Comparison of ENCODE assay signal across 28 cellular contexts in the genomic region with DNA sequence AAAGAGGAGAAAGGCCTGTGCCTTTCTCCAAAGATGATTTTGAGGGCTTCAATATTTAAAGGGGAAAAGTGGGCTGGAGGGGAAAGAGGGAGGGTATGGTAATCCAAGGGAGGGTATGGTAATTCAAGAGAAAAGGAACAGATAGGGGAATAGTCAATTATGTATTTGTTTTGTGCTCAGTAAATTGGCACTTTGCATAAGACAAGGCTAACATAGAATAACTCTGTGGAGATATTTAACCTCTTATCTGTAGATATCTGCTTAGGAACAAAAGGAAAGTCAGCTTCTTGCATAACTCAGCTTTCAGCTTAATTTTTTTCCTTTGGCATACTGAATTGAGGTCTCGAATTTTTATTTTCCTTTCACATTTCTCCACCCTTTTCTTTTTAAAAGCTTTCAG.
DNase-seq lines count a peak whose midpoint lies in the region; ATAC-seq and TF ChIP-seq lines count a peak whose summit lies in the region.
"Had no signal": no experiment of that assay in that cellular context is flagged by ENCODE, and none has a peak within 500 bp of the region (broad histone marks: within the 10 kb centered on the region; RNA-seq: fewer than 3 reads in every experiment).

No MANE protein-coding gene starts in this region.

- dilution Hi-C loops in mammary epithelial cell (cut with HindIII; ENCODE audit: low sequenced_read_pairs), result no loop called here

- intact Hi-C loops in mammary epithelial cell (cut with micrococcal nuclease) (no loop called here), MCF 10A (cut with micrococcal nuclease) (no loop called here), sigmoid colon (cut with DNase I) (no loop called here), stomach (cut with DNase I; ENCODE audit: low total_unique reads) (loop anchor here (10.0 kb wide), 1 partner anchor 307 kb away; no protein-coding TSS in a partner anchor)
- intact Hi-C loops in activated CD4-positive, alpha-beta memory T cell treated with anti-CD3 and anti-CD28 coated beads for 36 hours (cut with micrococcal nuclease), result no loop called here

- H3K4me1 Mint-ChIP-seq in MCF 10A (ENCODE audit: insufficient read depth, unreplicated experiment), result peaks cover 16% of the 10 kb centered on the region
- no peaks in the 10 kb centered on the region for H3K4me1 Mint-ChIP-seq in activated CD4-positive, alpha-beta memory T cell treated with anti-CD3 and anti-CD28 coated beads for 36 hours (ENCODE audit: low read depth)
- H3K4me1 Mint-ChIP-seq: activated naive CD4-positive, alpha-beta T cell treated with anti-CD3 and anti-CD28 coated beads, Interleukin-2, amount 50 U/mL, for 24 hours; CD4-positive, CD25-positive, alpha-beta regulatory T cell; central memory CD8-positive, alpha-beta T cell; immature natural killer cell; naive B cell; stimulated activated naive B cell treated with anti-CD40 and anti-IgM and Interleukin-4, amounts not matched to agents 10 μg/mL and 1 μg/mL and 100 μg/mL, for 72 hours; T-helper 17 cell had no signal

- H3K9me3 ChIP-seq in mammary epithelial cell (replicated peaks; ENCODE audit: insufficient read depth, low read length) (no peaks in the 10 kb centered on the region), ectodermal cell (ENCODE audit: control insufficient read depth, low read length) (no peaks in the 10 kb centered on the region), sigmoid colon (no peaks in the 10 kb centered on the region), stomach (no peaks in the 10 kb centered on the region)
- H3K9me3 ChIP-seq: thyroid gland had no signal

- no peak overlapping the region for H2AK5ac ChIP-seq in mesendoderm (ENCODE audit: low read length)

- H3K27me3 Mint-ChIP-seq in MCF 10A (ENCODE audit: insufficient read depth, unreplicated experiment), result no peaks in the 10 kb centered on the region
- peaks cover 3% of the 10 kb centered on the region for H3K27me3 Mint-ChIP-seq in activated CD4-positive, alpha-beta memory T cell treated with anti-CD3 and anti-CD28 coated beads for 36 hours
- H3K27me3 Mint-ChIP-seq: CD4-positive, CD25-positive, alpha-beta regulatory T cell; stimulated activated naive B cell treated with anti-CD40 and anti-IgM and Interleukin-4, amounts not matched to agents 10 μg/mL and 1 μg/mL and 100 μg/mL, for 72 hours had no signal

- H3K4me2 ChIP-seq in mammary epithelial cell (ENCODE audit: insufficient read depth, low read depth, low read length) (no peak overlapping the region), mesendoderm (ENCODE audit: low read length) (no peak overlapping the region)

- TF ChIP-seq CTCF in mammary epithelial cell (conservative IDR thresholded peaks at IDR 0.05 in 1 of 2, IDR thresholded peaks at IDR 0.05 in 1 of 2; ENCODE audit: extremely low read depth in 1 of 2, insufficient read depth in 1 of 2, low read depth in 1 of 2, low read length in 2 of 2) (no peak), MCF 10A (IDR thresholded peaks at IDR 0.05; ENCODE audit: unreplicated experiment) (no peak), sigmoid colon (IDR thresholded peaks at IDR 0.05) (no peak), stomach (IDR thresholded peaks at IDR 0.05) (no peak)

- H4K5ac ChIP-seq in mesendoderm (ENCODE audit: low read length), result no peak overlapping the region

- H3K18ac ChIP-seq in mesendoderm (ENCODE audit: low read length), result no peak overlapping the region

- WGBS in mammary epithelial cell (ENCODE audit: low coverage, missing lambda C conversion rate), result 36% methylated on average over 1 of the region's 1 CpG
- WGBS in ectodermal cell, 2 experiments, result 40 to 45% methylated on average over 1 of the region's 1 CpG
- no CpG with 5 or more reads among the region's 1 CpG for WGBS in mesendoderm (ENCODE audit: extremely low coverage, insufficient coverage, low lambda C conversion rate)
- 23 to 62% methylated on average over 1 of the region's 1 CpG for WGBS in sigmoid colon, 2 donors
- WGBS in stomach, 5 donors, result 19 to 41% (median 26%) methylated on average over 1 of the region's 1 CpG

- no peak overlapping the region for H3K9ac ChIP-seq in mammary epithelial cell (ENCODE audit: insufficient read depth, low read length)
- no peak overlapping the region for H3K9ac ChIP-seq in mesendoderm (ENCODE audit: low read length)

- H3K36me3 ChIP-seq in mammary epithelial cell (ENCODE audit: insufficient read depth, low read length) (no peaks in the 10 kb centered on the region), ectodermal cell (ENCODE audit: control insufficient read depth, insufficient read depth, low read length) (no peaks in the 10 kb centered on the region), mesendoderm (ENCODE audit: control insufficient read depth, insufficient read depth, low read length) (no peaks in the 10 kb centered on the region), sigmoid colon (no peaks in the 10 kb centered on the region), stomach (no peaks in the 10 kb centered on the region)
- H3K36me3 ChIP-seq: thyroid gland had no signal

- no peak overlapping the region for H3K56ac ChIP-seq in mesendoderm (ENCODE audit: low read length)

- DNase-seq in mammary epithelial cell (no peak), MCF 10A (ENCODE audit: unreplicated experiment) (no peak), mesendoderm (no peak), sigmoid colon (no peak), stomach (no peak)
- DNase-seq in activated CD4-positive, alpha-beta memory T cell treated with anti-CD3 and anti-CD28 coated beads for 36 hours, result no peak
- no peak for DNase-seq in stimulated activated naive CD8-positive, alpha-beta T cell treated with anti-CD3 and anti-CD28 coated beads, Interleukin-15, Interleukin-2, amounts not matched to agents 100 U/mL and 50 U/mL, for 24 hours
- DNase-seq: activated CD4-positive, alpha-beta T cell treated with anti-CD3 and anti-CD28 coated beads for 48 hours; CD4-positive, CD25-positive, alpha-beta regulatory T cell; dermis blood vessel endothelial cell; immature natural killer cell; Kasumi-1; naive B cell; NCI-H1694 treated with DMSO at 0.1 percent for 48 hours; NCI-H2171; NCI-H69; RPMI8226; stimulated activated CD4-positive, alpha-beta T cell treated with anti-CD3 and anti-CD28 coated beads, Interleukin-12 subunit alpha, Interleukin-12 subunit beta, amount 100 ng/mL, for 4 hours; stimulated activated CD4-positive, alpha-beta T cell treated with anti-CD3 and anti-CD28 coated beads, Interleukin-4, amount 100 ng/mL, for 24 hours; stimulated activated naive B cell treated with anti-CD40 and anti-IgM and Interleukin-4, amounts not matched to agents 10 μg/mL and 1 μg/mL and 100 μg/mL, for 72 hours; T-helper 17 cell; thyroid gland had no signal

- H2BK15ac ChIP-seq in mesendoderm (replicated peaks; ENCODE audit: low read depth), result peak overlapping the region; percentile 36

- H3K4me3 ChIP-seq in mammary epithelial cell (replicated peaks in 1 of 3; ENCODE audit: insufficient read depth in 1 of 3, low read depth in 2 of 3, low read length in 3 of 3) (no peak overlapping the region), ectodermal cell (ENCODE audit: insufficient read depth, low read depth, low read length) (no peak overlapping the region), mesendoderm (ENCODE audit: low read length) (no peak overlapping the region), sigmoid colon (no peak overlapping the region), stomach (no peak overlapping the region)
- H3K4me3 ChIP-seq: SK-N-MC, thyroid gland had no signal

- no peaks in the 10 kb centered on the region for H3K79me1 ChIP-seq in mesendoderm (ENCODE audit: low read length)

- POLR2A ChIA-PET in MCF 10A (lab: Yijun Ruan, JAX), result no interaction called here
- POLR2A ChIA-PET in activated CD4-positive, alpha-beta memory T cell treated with anti-CD3 and anti-CD28 coated beads for 36 hours (lab: Charles Lee), result no interaction called here

- no peak overlapping the region for H3K27ac ChIP-seq in mammary epithelial cell (ENCODE audit: insufficient read depth, low read depth, low read length)
- peak overlapping the region; percentile 30 for H3K27ac ChIP-seq in ectodermal cell (ENCODE audit: insufficient read depth, low read depth, low read length, poor library complexity, severe bottlenecking)
- H3K27ac ChIP-seq in mesendoderm (ENCODE audit: low read depth, low read length), result peak overlapping the region; percentile 71
- no peak overlapping the region for H3K27ac ChIP-seq in sigmoid colon
- H3K27ac ChIP-seq in stomach, result peak overlapping the region in 1 of 5 donors; percentile 46
- H3K27ac ChIP-seq: 22Rv1, SK-N-MC, thyroid gland had no signal

- TF ChIP-seq EP300 in sigmoid colon (IDR thresholded peaks at IDR 0.05) (no peak), stomach (IDR thresholded peaks at IDR 0.05) (no peak)

- TF ChIP-seq POLR2A in sigmoid colon (IDR thresholded peaks at IDR 0.05) (no peak), stomach (IDR thresholded peaks at IDR 0.05) (no peak)

- H2AFZ ChIP-seq in mammary epithelial cell (ENCODE audit: low read depth, low read length), result peak overlapping the region; percentile 53

- no peak overlapping the region for H3K4ac ChIP-seq in mesendoderm (ENCODE audit: low read depth, low read length)

- H3K4me3 Mint-ChIP-seq in MCF 10A (ENCODE audit: unreplicated experiment), result no peak overlapping the region
- H3K4me3 Mint-ChIP-seq in activated CD4-positive, alpha-beta memory T cell treated with anti-CD3 and anti-CD28 coated beads for 36 hours, result no peak overlapping the region
- H3K4me3 Mint-ChIP-seq: activated naive CD4-positive, alpha-beta T cell treated with anti-CD3 and anti-CD28 coated beads, Interleukin-2, amount 50 U/mL, for 24 hours; CD4-positive, CD25-positive, alpha-beta regulatory T cell; central memory CD8-positive, alpha-beta T cell; immature natural killer cell; naive B cell; stimulated activated naive B cell treated with anti-CD40 and anti-IgM and Interleukin-4, amounts not matched to agents 10 μg/mL and 1 μg/mL and 100 μg/mL, for 72 hours; T-helper 17 cell had no signal

- H3K27me3 ChIP-seq in mammary epithelial cell (ENCODE audit: insufficient read depth, low read length), result no peaks in the 10 kb centered on the region
- no peaks in the 10 kb centered on the region for H3K27me3 ChIP-seq in ectodermal cell (ENCODE audit: control insufficient read depth, insufficient read depth, low read length, poor library complexity, severe bottlenecking)
- H3K27me3 ChIP-seq in mesendoderm (ENCODE audit: insufficient read depth, low read length, poor library complexity), result no peaks in the 10 kb centered on the region
- no peaks in the 10 kb centered on the region for H3K27me3 ChIP-seq in sigmoid colon
- H3K27me3 ChIP-seq in stomach, result no peaks in the 10 kb centered on the region
- H3K27me3 ChIP-seq: thyroid gland had no signal

- H3K36me3 Mint-ChIP-seq in MCF 10A (ENCODE audit: insufficient read depth, unreplicated experiment), result no peaks in the 10 kb centered on the region
- no peaks in the 10 kb centered on the region for H3K36me3 Mint-ChIP-seq in activated CD4-positive, alpha-beta memory T cell treated with anti-CD3 and anti-CD28 coated beads for 36 hours
- H3K36me3 Mint-ChIP-seq: activated naive CD4-positive, alpha-beta T cell treated with anti-CD3 and anti-CD28 coated beads, Interleukin-2, amount 50 U/mL, for 24 hours; CD4-positive, CD25-positive, alpha-beta regulatory T cell; immature natural killer cell; naive B cell; stimulated activated naive B cell treated with anti-CD40 and anti-IgM and Interleukin-4, amounts not matched to agents 10 μg/mL and 1 μg/mL and 100 μg/mL, for 72 hours had no signal

- ATAC-seq in stimulated activated naive CD8-positive, alpha-beta T cell treated with anti-CD3 and anti-CD28 coated beads, Interleukin-15, Interleukin-2, amounts not matched to agents 100 U/mL and 50 U/mL, for 24 hours, result no peak
- ATAC-seq: left lobe of liver; stimulated activated naive B cell treated with anti-CD40 and anti-IgM and Interleukin-4, amounts not matched to agents 10 μg/mL and 1 μg/mL and 100 μg/mL, for 72 hours; T-helper 17 cell had no signal

- CTCF ChIA-PET in mammary epithelial cell (lab: Charles Lee; ENCODE audit: low non-redundant PET) (no interaction called here), MCF 10A (lab: Yijun Ruan, JAX) (interaction anchor here (0.7 kb wide), 1 partner anchor 26 kb away, joined by 3 read pairs; no protein-coding TSS in a partner anchor)
- CTCF ChIA-PET in activated CD4-positive, alpha-beta memory T cell treated with anti-CD3 and anti-CD28 coated beads for 36 hours (lab: Charles Lee), result no interaction called here

- H3K4me1 ChIP-seq in mammary epithelial cell (ENCODE audit: insufficient read depth, low read length) (peaks cover 9% of the 10 kb centered on the region), ectodermal cell (ENCODE audit: control insufficient read depth, insufficient read depth, low read length) (peaks cover 28% of the 10 kb centered on the region), mesendoderm (ENCODE audit: control insufficient read depth, low read depth, low read length) (peaks cover 5% of the 10 kb centered on the region), sigmoid colon (peaks cover 0 to 29% (median 11%) of the 10 kb centered on the region in 4 donors), stomach (peaks cover 3 to 30% (median 17%) of the 10 kb centered on the region in 4 donors)

- no peaks in the 10 kb centered on the region for H4K20me1 ChIP-seq in mammary epithelial cell (ENCODE audit: insufficient read depth, low read length)

- H3K9me3 Mint-ChIP-seq in MCF 10A (ENCODE audit: unreplicated experiment), result no peaks in the 10 kb centered on the region
- no peaks in the 10 kb centered on the region for H3K9me3 Mint-ChIP-seq in activated CD4-positive, alpha-beta memory T cell treated with anti-CD3 and anti-CD28 coated beads for 36 hours
- H3K9me3 Mint-ChIP-seq: activated naive CD4-positive, alpha-beta T cell treated with anti-CD3 and anti-CD28 coated beads, Interleukin-2, amount 50 U/mL, for 24 hours; central memory CD8-positive, alpha-beta T cell; immature natural killer cell; naive B cell; stimulated activated naive B cell treated with anti-CD40 and anti-IgM and Interleukin-4, amounts not matched to agents 10 μg/mL and 1 μg/mL and 100 μg/mL, for 72 hours had no signal

- no peak overlapping the region for H2BK5ac ChIP-seq in mesendoderm (ENCODE audit: low read length)

- H3K23ac ChIP-seq in mesendoderm (ENCODE audit: low read length), result no peak overlapping the region

- H3K27ac Mint-ChIP-seq in MCF 10A (ENCODE audit: low read depth, unreplicated experiment), result no peak overlapping the region
- H3K27ac Mint-ChIP-seq in activated CD4-positive, alpha-beta memory T cell treated with anti-CD3 and anti-CD28 coated beads for 36 hours, result no peak overlapping the region
- H3K27ac Mint-ChIP-seq: activated naive CD4-positive, alpha-beta T cell treated with anti-CD3 and anti-CD28 coated beads, Interleukin-2, amount 50 U/mL, for 24 hours; CD4-positive, CD25-positive, alpha-beta regulatory T cell; immature natural killer cell; stimulated activated naive B cell treated with anti-CD40 and anti-IgM and Interleukin-4, amounts not matched to agents 10 μg/mL and 1 μg/mL and 100 μg/mL, for 72 hours; T-helper 17 cell had no signal

- no peak overlapping the region for H4K8ac ChIP-seq in mesendoderm (ENCODE audit: low read depth, low read length)

- in situ Hi-C loops in mammary epithelial cell (cut with MboI; ENCODE audit: low sequenced_read_pairs in 2 of 2), result no loop called here

- BruUV-seq in mammary epithelial cell (replicated peaks; lab: Mats Ljungman, UMichigan) (no TSS peak), MCF 10A (replicated peaks; lab: Mats Ljungman, UMichigan) (no TSS peak)

- no peak overlapping the region for H2BK120ac ChIP-seq in mesendoderm (ENCODE audit: low read depth, low read length)

- H3K79me2 ChIP-seq in mammary epithelial cell (ENCODE audit: insufficient read depth, low read length) (no peaks in the 10 kb centered on the region), mesendoderm (ENCODE audit: control insufficient read depth, insufficient read depth, low read length) (no peaks in the 10 kb centered on the region)

Comparison
In these comparisons a context has a peak if more than half of its experiments do, and no peak if none do; other contexts are left out.
1. H3K27ac ChIP-seq: peak in ectodermal cell (single experiment) and mesendoderm (single experiment); none in mammary epithelial cell (single experiment) and sigmoid colon (0 of 4).